8 cellular contexts compared by ENCODE assay signal in genomic region chrX:123859409-123859827, GRCh38.
DNase-seq lines count a peak whose midpoint lies in the region; ATAC-seq and TF ChIP-seq lines count a peak whose summit lies in the region.

No MANE protein-coding gene starts in this region.

- peak overlapping the region; percentile 93 for H3K27ac Mint-ChIP-seq in activated T-cell treated with anti-CD3 and anti-CD28 coated beads, Interleukin-2, amount 50 U/mL, for 24 hours

- peaks cover 5% of the 10 kb centered on the region for H3K27me3 Mint-ChIP-seq in activated T-cell treated with anti-CD3 and anti-CD28 coated beads, Interleukin-2, amount 50 U/mL, for 24 hours

- in situ Hi-C loops in HAP-1 (cut with MboI; ENCODE audit: low sequenced_read_pairs) (no loop called here), GM13977 (cut with MboI; ENCODE audit: low pct_unique_long_range_greater_than_20kb, low sequenced_read_pairs, unreplicated experiment) (no loop called here)

- H3K4me3 ChIP-seq in HAP-1 (peak overlapping the region; percentile 76), foreskin fibroblast (ENCODE audit: low read depth in 1 of 2, low read length in 2 of 2) (peak overlapping the region; percentile 61 to 66), neutrophil (ENCODE audit: low read depth in 1 of 2, low read length in 1 of 2) (peak overlapping the region; percentile 73 to 82)

- peak overlapping the region; percentile 97 for H3K27ac ChIP-seq in neutrophil

- peaks cover 9% of the 10 kb centered on the region for H3K4me1 ChIP-seq in HAP-1
- peaks cover 12 to 17% of the 10 kb centered on the region in 2 experiments for H3K4me1 ChIP-seq in neutrophil (ENCODE audit: control insufficient read depth in 1 of 2, insufficient read depth in 1 of 2, low read depth in 1 of 2, low read length in 1 of 2)

- TF ChIP-seq CTCF in foreskin fibroblast (IDR thresholded peaks at IDR 0.05; ENCODE audit: low read depth, low read length) (no peak), neutrophil (IDR thresholded peaks at IDR 0.05) (no peak), GM13977 (IDR thresholded peaks at IDR 0.05; ENCODE audit: extremely low read depth, insufficient read depth, missing control alignments) (no peak)

- H3K4me1 Mint-ChIP-seq in activated T-cell treated with anti-CD3 and anti-CD28 coated beads, Interleukin-2, amount 50 U/mL, for 24 hours (ENCODE audit: low read depth): peaks cover 16% of the 10 kb centered on the region

- H3K36me3 Mint-ChIP-seq in activated T-cell treated with anti-CD3 and anti-CD28 coated beads, Interleukin-2, amount 50 U/mL, for 24 hours (ENCODE audit: low read depth): peaks cover 13% of the 10 kb centered on the region

- peak overlapping the region; percentile 87 for H3K4me3 Mint-ChIP-seq in activated T-cell treated with anti-CD3 and anti-CD28 coated beads, Interleukin-2, amount 50 U/mL, for 24 hours

- H3K36me3 ChIP-seq in HAP-1 (replicated peaks): no peaks in the 10 kb centered on the region; the same call in 1 of the 2 replicates
- H3K36me3 ChIP-seq in neutrophil: no peaks in the 10 kb centered on the region

- H3K9me3 ChIP-seq in HAP-1 (no peaks in the 10 kb centered on the region), neutrophil (no peaks in the 10 kb centered on the region)

- H3K9me3 Mint-ChIP-seq in activated T-cell treated with anti-CD3 and anti-CD28 coated beads, Interleukin-2, amount 50 U/mL, for 24 hours: no peaks in the 10 kb centered on the region

- ATAC-seq in HG02571 (IDR thresholded peaks at IDR 0.05; ENCODE audit: unreplicated experiment): no peak

- no peaks in the 10 kb centered on the region for H3K27me3 ChIP-seq in HAP-1 (ENCODE audit: low read depth)
- H3K27me3 ChIP-seq in neutrophil: no peaks in the 10 kb centered on the region

- DNase-seq in DMS114 treated with DMSO at 0.1 percent for 48 hours (lab: John Stamatoyannopoulos, UW; ENCODE audit: unreplicated experiment): peak; percentile 75
- DNase-seq in HAP-1 (ENCODE audit: low spot score in 2 of 2): peak in 1 of 2 experiments; percentile 84
- peak; percentile 69 for DNase-seq in NCI-H1694 treated with DMSO at 0.1 percent for 48 hours (lab: John Stamatoyannopoulos, UW)
- DNase-seq in activated T-cell treated with anti-CD3 and anti-CD28 coated beads, Interleukin-2, amount 50 U/mL, for 24 hours: no peak
- DNase-seq in foreskin fibroblast: no peak
- no peak for DNase-seq in GM13977 (ENCODE audit: low spot score)

Comparison
In these comparisons a context has a peak if more than half of its experiments do, and no peak if none do; other contexts are left out.
1. DNase-seq: peak in DMS114 treated with DMSO at 0.1 percent for 48 hours (single experiment) and NCI-H1694 treated with DMSO at 0.1 percent for 48 hours (single experiment); none in activated T-cell treated with anti-CD3 and anti-CD28 coated beads, Interleukin-2, amount 50 U/mL, for 24 hours (single experiment), foreskin fibroblast (0 of 2) and GM13977 (single experiment).
2. Peak in every context shown above with its lines, with median percentiles within 50 percentile points of each other: H3K4me3 ChIP-seq.